Comparison of ENCODE assay signal across 8 cellular contexts in genomic region chr11:94897330-94897768, GRCh38.
DNase-seq lines count a peak whose midpoint lies in the region; ATAC-seq and TF ChIP-seq lines count a peak whose summit lies in the region.

No MANE protein-coding gene starts in this region.

- intact Hi-C loops in Right ventricle myocardium superior (cut with DNase I) (loop anchor here (5.0 to 10.0 kb wide), 2 partner anchors 133 to 275 kb away; partner anchors contain the start of gene AMOTL1), cardiac septum (cut with DNase I) (loop anchor here (2.0 to 5.0 kb wide), 2 partner anchors 110 to 275 kb away; no protein-coding TSS in a partner anchor), psoas muscle (cut with DNase I) (loop anchor here in 1 of 2 donors (5.0 kb wide), 1 partner anchor 275 kb away; no protein-coding TSS in a partner anchor)

- WGBS in psoas muscle, 3 donors = 0 to 3% (median 0%) methylated on average over 1 of the region's 1 CpG

- peaks cover 12% of the 10 kb centered on the region for H3K36me3 Mint-ChIP-seq in glutamatergic neuron (ENCODE audit: unreplicated experiment)

- H3K27me3 ChIP-seq in psoas muscle (ENCODE audit: insufficient read depth in 3 of 3, low read length in 2 of 3) = no peaks in the 10 kb centered on the region

- no peak for DNase-seq in Right ventricle myocardium superior
- DNase-seq in cardiac septum (ENCODE audit: low spot score) = no peak
- peak; percentile 2 for DNase-seq in NCI-H524 treated with DMSO at 0.1 percent for 48 hours (lab: John Stamatoyannopoulos, UW)
- peak; percentile 16 for DNase-seq in activated T-cell treated with anti-CD3 and anti-CD28 coated beads for 48 hours (ENCODE audit: low read depth)
- peak; percentile 48 for DNase-seq in glutamatergic neuron
- DNase-seq in psoas muscle = no peak

- no peaks in the 10 kb centered on the region for H3K4me1 ChIP-seq in psoas muscle

- TF ChIP-seq CTCF in glutamatergic neuron (IDR thresholded peaks at IDR 0.05; ENCODE audit: partially characterized antibody, unreplicated experiment) (peak; percentile 97), psoas muscle (IDR thresholded peaks at IDR 0.05) (peak; percentile 81)

- H3K4me3 Mint-ChIP-seq in glutamatergic neuron (ENCODE audit: unreplicated experiment) = no peak overlapping the region

- H3K27me3 Mint-ChIP-seq in glutamatergic neuron (ENCODE audit: unreplicated experiment) = no peaks in the 10 kb centered on the region

- ATAC-seq in Right ventricle myocardium superior (ENCODE audit: poor library complexity) (peak; percentile 64), HG02938 (IDR thresholded peaks at IDR 0.05; ENCODE audit: unreplicated experiment) (peak; percentile 58), psoas muscle (peak in 3 of 4 donors; percentile 23 to 51 (median 35)), HG02870 (IDR thresholded peaks at IDR 0.05; ENCODE audit: unreplicated experiment) (no peak)

- peak overlapping the region; percentile 12 for H3K27ac Mint-ChIP-seq in glutamatergic neuron (ENCODE audit: unreplicated experiment)

- no peaks in the 10 kb centered on the region for H3K4me1 Mint-ChIP-seq in glutamatergic neuron (ENCODE audit: low read depth, unreplicated experiment)

- H3K9me3 ChIP-seq in psoas muscle = peaks cover 26% of the 10 kb centered on the region

- H3K36me3 ChIP-seq in psoas muscle (ENCODE audit: insufficient read depth in 1 of 2, low read depth in 1 of 2) = no peaks in the 10 kb centered on the region

- no peaks in the 10 kb centered on the region for H3K9me3 Mint-ChIP-seq in glutamatergic neuron (ENCODE audit: unreplicated experiment)

- no peak overlapping the region for H3K4me3 ChIP-seq in psoas muscle

- no peak overlapping the region for H3K27ac ChIP-seq in psoas muscle

Comparison
In these comparisons a context has a peak if more than half of its experiments do, and no peak if none do; other contexts are left out.
1. DNase-seq: peak in NCI-H524 treated with DMSO at 0.1 percent for 48 hours (single experiment), activated T-cell treated with anti-CD3 and anti-CD28 coated beads for 48 hours (single experiment) and glutamatergic neuron (single experiment); none in Right ventricle myocardium superior (single experiment), cardiac septum (single experiment) and psoas muscle (0 of 2).